8 cellular contexts compared by ENCODE assay signal in the genomic region with DNA sequence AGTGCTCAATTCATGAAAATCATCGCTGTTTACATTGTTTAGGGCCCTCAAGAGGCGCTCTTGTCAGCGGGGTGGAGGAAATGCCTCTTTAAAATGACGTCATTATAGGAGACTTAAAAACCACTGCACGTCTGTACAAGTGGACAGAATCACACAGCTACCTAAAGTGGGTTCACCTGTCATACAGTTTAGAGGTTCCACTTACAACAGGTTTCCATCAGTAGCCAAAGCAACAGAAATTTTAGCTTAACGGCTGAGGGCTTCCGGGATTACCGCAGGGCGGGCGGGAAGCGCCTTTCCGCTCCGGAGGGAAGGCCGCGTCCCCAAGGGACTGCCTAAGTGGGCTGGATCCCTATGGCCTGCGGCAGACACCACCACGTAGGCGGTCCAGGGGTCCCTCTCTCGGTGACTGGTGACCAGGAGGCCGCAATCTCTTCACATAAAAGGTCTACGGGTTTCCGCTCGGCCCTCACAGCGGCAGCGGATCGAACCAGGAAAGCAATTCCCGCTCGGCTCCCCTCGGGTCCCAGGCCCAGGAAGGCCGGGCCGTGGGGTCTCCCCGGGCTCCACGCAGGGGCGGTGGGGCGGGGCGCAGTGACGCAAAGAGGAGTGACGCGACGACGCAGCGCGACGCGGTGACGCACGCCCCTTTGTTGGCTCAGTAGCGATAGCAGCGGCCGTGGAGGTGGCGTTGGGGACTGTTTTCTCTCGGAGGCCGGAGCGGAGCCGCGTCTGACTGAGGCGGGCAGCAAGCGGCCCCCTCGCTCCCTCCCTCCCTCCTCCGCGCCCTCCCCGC. TPM values are rescaled to one million over a fixed set of nuclear protein-coding genes. Genes with fewer than 3 reads are reported as not detected.
A peak's percentile ranks its signal among the peaks of the same experiment; 100 is the strongest.
DNase-seq lines count a peak whose midpoint lies in the region; ATAC-seq and TF ChIP-seq lines count a peak whose summit lies in the region.

TSS of gene ARIH1 (plus strand) at position 661 of the 796 bp plus-strand sequence. CDS start 310 bp downstream, outside the sequence.

- H3K4me3 ChIP-seq in right lobe of liver: peak within 1 kb of the TSS; percentile 68 to 84 (median 74)

- peak in 3 of 4 donors; percentile 18 to 27 (median 27) for TF ChIP-seq CTCF in right lobe of liver (IDR thresholded peaks at IDR 0.05)

- ATAC-seq in GM19351 (IDR thresholded peaks at IDR 0.05; ENCODE audit: unreplicated experiment) (peak; percentile 78), HG03521 (IDR thresholded peaks at IDR 0.05; ENCODE audit: unreplicated experiment) (peak; percentile 80), right lobe of liver (peak; percentile 93 to 97 (median 95))

- peak; percentile 97 for TF ChIP-seq POLR2A in right lobe of liver (IDR thresholded peaks at IDR 0.05)

- DNase-seq in CD1c-positive myeloid dendritic cell (ENCODE audit: extremely low spot score) (peak; percentile 98), NCI-H748 (lab: John Stamatoyannopoulos, UW; ENCODE audit: unreplicated experiment) (peak; percentile 93), dermis microvascular lymphatic vessel endothelial cell (ENCODE audit: low read depth in 2 of 2) (peak; percentile 90 to 96), right lobe of liver (peak; percentile 98 to 99 (median 99))
- DNase-seq in activated CD4-positive, alpha-beta T cell treated with anti-CD3 and anti-CD28 coated beads, Interleukin-2, amount 50 U/mL, for 48 hours: peak; percentile 96 to 97
- DNase-seq in stimulated activated CD4-positive, alpha-beta T cell treated with anti-CD3 and anti-CD28 coated beads, Interleukin-4, amount 100 ng/mL, for 4 hours: peak; percentile 92 to 96

- no peaks in the 10 kb centered on the region for H3K27me3 ChIP-seq in right lobe of liver

- peaks cover 0 to 5% (median 0%) of the 10 kb centered on the region in 4 donors for H3K36me3 ChIP-seq in right lobe of liver

- H3K4me1 ChIP-seq in right lobe of liver: peaks cover 0 to 31% (median 7%) of the 10 kb centered on the region in 4 donors

- 0% methylated on average over 4 of the region's 62 CpGs for WGBS in right lobe of liver (ENCODE audit: insufficient coverage, low coverage, low lambda C conversion rate, missing lambda C conversion rate)

- H3K9me3 ChIP-seq in right lobe of liver: no peaks in the 10 kb centered on the region

- intact Hi-C loops in right lobe of liver (cut with DNase I): no loop called here

- peak within 1 kb of the TSS; percentile 98 to 100 (median 100) for H3K27ac ChIP-seq in right lobe of liver

RNA-seq across cellular contexts. Expression of gene ARIH1, which starts in this region (rescaled TPM):
- total RNA-seq in dermis microvascular lymphatic vessel endothelial cell: 15.4 and 36.9 TPM in 2 replicates
- total RNA-seq in right lobe of liver: 10 to 100 TPM; 19.3 to 84.7 (median 69.9) TPM

Comparison
In these comparisons a context has a peak if more than half of its experiments do, and no peak if none do; other contexts are left out.
1. Peak in every context shown above with its lines: DNase-seq, ATAC-seq, H3K4me3 ChIP-seq and H3K27ac ChIP-seq.